ENCODE assay signal across 1 cellular context in genomic region chr12:108584456-108585065, GRCh38.
TF ChIP-seq lines count a peak whose summit lies in the region.

No MANE protein-coding gene starts in this region.

TF ChIP-seq in K562, 482 proteins besides CTCF, POLR2A, EP300 and RAD21:
- no peak for TF ChIP-seq ZNF239 (CRISPR knock-in tag; IDR thresholded peaks at IDR 0.05)
- no peak for TF ChIP-seq MNT (conservative IDR thresholded peaks at IDR 0.05)
- TF ChIP-seq CC2D1A (IDR thresholded peaks at IDR 0.05) = no peak
- no peak for TF ChIP-seq PCBP1 (IDR thresholded peaks at IDR 0.05; ENCODE audit: low read depth, low read length, poor library complexity, severe bottlenecking)
- peak; percentile 21 for TF ChIP-seq ZFP36 (IDR thresholded peaks at IDR 0.05; ENCODE audit: low read depth, low read length, partially characterized antibody)
- peak; percentile 59 for TF ChIP-seq RBM25 (IDR thresholded peaks at IDR 0.05; ENCODE audit: low read depth, low read length, severe bottlenecking)
